In genomic region chrX:44544036-44544435, GRCh38 we compare ENCODE assay signal across 27 cellular contexts.
"Had no signal": no experiment of that assay in that cellular context is flagged by ENCODE, and none has a peak within 500 bp of the region (broad histone marks: within the 10 kb centered on the region; RNA-seq: fewer than 3 reads in every experiment).

No MANE protein-coding gene starts in this region.

- H3K27ac ChIP-seq: SJSA1 had no signal

- ATAC-seq: activated CD4-positive, alpha-beta T cell treated with anti-CD3 and anti-CD28 coated beads for 36 hours; activated CD8-positive, alpha-beta T cell treated with anti-CD3 and anti-CD28 coated beads for 36 hours; activated T-cell treated with anti-CD3 and anti-CD28 coated beads, Interleukin-2, amount 50 U/mL, for 72 hours; PC-3; SK-N-SH treated with all-trans-retinoic acid at 6 μM for 48 hours; T-helper 17 cell had no signal

- H3K9me3 ChIP-seq: breast epithelium, SJSA1 had no signal

- H3K36me3 ChIP-seq: breast epithelium, SJSA1 had no signal

- H3K27ac Mint-ChIP-seq: activated B cell treated with CpG ODN at 0.5 μM for 24 hours, T-helper 17 cell had no signal

- DNase-seq: activated B cell treated with CpG ODN at 0.5 μM for 24 hours; activated CD4-positive, alpha-beta T cell treated with anti-CD3 and anti-CD28 coated beads for 36 hours; activated CD8-positive, alpha-beta memory T cell treated with anti-CD3 and anti-CD28 coated beads, Interleukin-2, amount 50 U/mL, for 4 hours; activated CD8-positive, alpha-beta T cell treated with anti-CD3 and anti-CD28 coated beads for 36 hours; activated gamma-delta T cell treated with Interleukin-2 at 50 U/mL for 16 hours; activated naive CD4-positive, alpha-beta T cell treated with anti-CD3 and anti-CD28 coated beads, Interleukin-2, amount 10 ng/mL, durations not matched to agents 7 days and 5 days; activated naive CD8-positive, alpha-beta T cell treated with anti-CD3 and anti-CD28 coated beads for 36 hours; activated T-cell treated with anti-CD3 and anti-CD28 coated beads, Interleukin-2, amount 50 U/mL, for 72 hours; anterior cingulate cortex; caudate nucleus; Kasumi-1; NCI-H1092; NCI-H1436; NCI-H187; NCI-H2081; NCI-H510A treated with DMSO at 0.1 percent for 48 hours; NCI-H69; NK-92 treated with Interleukin-12 subunit alpha and Interleukin-12 subunit beta, amount 100 ng/mL, for 24 hours; PC-3; SHP77; SW 1271; T-helper 17 cell; T-helper 9 cell had no signal

- H3K4me3 ChIP-seq: SJSA1 had no signal

- H3K9me3 Mint-ChIP-seq: activated B cell treated with CpG ODN at 0.5 μM for 24 hours; activated CD8-positive, alpha-beta T cell treated with anti-CD3 and anti-CD28 coated beads for 36 hours; activated naive CD4-positive, alpha-beta T cell treated with anti-CD3 and anti-CD28 coated beads, Interleukin-2, amount 10 ng/mL, durations not matched to agents 7 days and 5 days; activated naive CD8-positive, alpha-beta T cell treated with anti-CD3 and anti-CD28 coated beads for 36 hours; activated T-cell treated with anti-CD3 and anti-CD28 coated beads, Interleukin-2, amount 50 U/mL, for 72 hours; activated T-helper 2 cell treated with anti-CD3 and anti-CD28 coated beads, Interferon-gamma antibody, Interleukin-2, Interleukin-4, amounts not matched to agents 10 μg/mL and 5 μg/mL and 100 μg/mL, durations not matched to agents 14 hours and 24 hours and 36 hours had no signal

- H3K4me1 ChIP-seq: breast epithelium had no signal

- H3K27me3 Mint-ChIP-seq: activated B cell treated with CpG ODN at 0.5 μM for 24 hours; activated CD4-positive, alpha-beta T cell treated with anti-CD3 and anti-CD28 coated beads for 36 hours; activated CD8-positive, alpha-beta T cell treated with anti-CD3 and anti-CD28 coated beads for 36 hours; activated naive CD4-positive, alpha-beta T cell treated with anti-CD3 and anti-CD28 coated beads, Interleukin-2, amount 10 ng/mL, durations not matched to agents 7 days and 5 days; activated naive CD8-positive, alpha-beta T cell treated with anti-CD3 and anti-CD28 coated beads for 36 hours; T-helper 17 cell had no signal

- H3K27me3 ChIP-seq: breast epithelium, SJSA1 had no signal
